ENCODE assay signal across 10 cellular contexts in genomic region chr3:66115858-66116654, GRCh38.
A peak's percentile ranks its signal among the peaks of the same experiment; 100 is the strongest.
DNase-seq lines count a peak whose midpoint lies in the region; ATAC-seq and TF ChIP-seq lines count a peak whose summit lies in the region.
"Had no signal": no experiment of that assay in that cellular context is flagged by ENCODE, and none has a peak within 500 bp of the region (broad histone marks: within the 10 kb centered on the region; RNA-seq: fewer than 3 reads in every experiment).

No MANE protein-coding gene starts in this region.

- intact Hi-C loops in right cardiac atrium (cut with DNase I) (no loop called here), gastrocnemius medialis (cut with DNase I; ENCODE audit: low total_unique reads) (loop anchor here (5.0 to 10.0 kb wide), 2 partner anchors 79 to 161 kb away; partner anchors contain the start of gene MAGI1)

- TF ChIP-seq CTCF in astrocyte of the spinal cord (IDR thresholded peaks at IDR 0.05; ENCODE audit: low read depth, low read length) (no peak), gastrocnemius medialis (IDR thresholded peaks at IDR 0.05 in 4 of 5, conservative IDR thresholded peaks at IDR 0.05 in 1 of 5) (no peak)

- peak overlapping the region; percentile 39 for H3K27ac ChIP-seq in right cardiac atrium (ENCODE audit: low read length)
- H3K27ac ChIP-seq in gastrocnemius medialis, result peak overlapping the region; percentile 58 to 72 (median 64)

- no peak for TF ChIP-seq POLR2A in gastrocnemius medialis (IDR thresholded peaks at IDR 0.05)

- no peaks in the 10 kb centered on the region for H3K27me3 ChIP-seq in H7 (ENCODE audit: control insufficient read depth, insufficient read depth, low read length)
- no peaks in the 10 kb centered on the region for H3K27me3 ChIP-seq in right cardiac atrium (ENCODE audit: control insufficient read depth, insufficient read depth)
- H3K27me3 ChIP-seq in gastrocnemius medialis, result no peaks in the 10 kb centered on the region

- no peak overlapping the region for H3K4me3 ChIP-seq in H7 (ENCODE audit: insufficient read depth, low read depth, low read length)
- no peak overlapping the region for H3K4me3 ChIP-seq in astrocyte of the spinal cord (ENCODE audit: low read depth, low read length)
- no peak overlapping the region for H3K4me3 ChIP-seq in right cardiac atrium (ENCODE audit: low read length)
- no peak overlapping the region for H3K4me3 ChIP-seq in gastrocnemius medialis
- H3K4me3 ChIP-seq: GM12878, K562 had no signal

- peak; percentile 59 for DNase-seq in H7
- DNase-seq in astrocyte of the spinal cord (ENCODE audit: low read depth, low spot score), result peak; percentile 93
- peak in 2 of 3 donors; percentile 23 to 24 for DNase-seq in right cardiac atrium
- peak; percentile 54 to 76 for DNase-seq in gastrocnemius medialis
- DNase-seq in cortex of kidney (lab: John Stamatoyannopoulos, UW), result no peak
- DNase-seq in germinal center (ENCODE audit: low spot score), result no peak

- H3K4me1 ChIP-seq in right cardiac atrium (ENCODE audit: control insufficient read depth, insufficient read depth, low read length) (peaks cover 4% of the 10 kb centered on the region), gastrocnemius medialis (peaks cover 12% of the 10 kb centered on the region in 2 donors)

- ATAC-seq in right cardiac atrium (peak; percentile 68 to 80), gastrocnemius medialis (peak; percentile 99 to 100), HG03108 (IDR thresholded peaks at IDR 0.05; ENCODE audit: unreplicated experiment) (no peak), GM21786 (IDR thresholded peaks at IDR 0.05; ENCODE audit: unreplicated experiment) (no peak)
- ATAC-seq: GM12878, K562 had no signal

- WGBS in right cardiac atrium, result 53% methylated on average over 6 of the region's 6 CpGs

- in situ Hi-C loops in astrocyte of the spinal cord (cut with HindIII; ENCODE audit: low sequenced_read_pairs) (no loop called here), gastrocnemius medialis (cut with MboI; ENCODE audit: low sequenced_read_pairs in 4 of 4) (no loop called here)

- no peaks in the 10 kb centered on the region for H3K9me3 ChIP-seq in right cardiac atrium (ENCODE audit: control insufficient read depth, low read length)
- no peaks in the 10 kb centered on the region for H3K9me3 ChIP-seq in gastrocnemius medialis

- H3K36me3 ChIP-seq in H7 (replicated peaks; ENCODE audit: control insufficient read depth, insufficient read depth, low read length) (no peaks in the 10 kb centered on the region), gastrocnemius medialis (no peaks in the 10 kb centered on the region)

Comparison
In these comparisons a context has a peak if more than half of its experiments do, and no peak if none do; other contexts are left out.
1. DNase-seq: peak in H7 (single experiment), astrocyte of the spinal cord (single experiment), right cardiac atrium (2 of 3) and gastrocnemius medialis (2 of 2); none in cortex of kidney (single experiment) and germinal center (single experiment).
2. ATAC-seq: peak in right cardiac atrium (2 of 2) and gastrocnemius medialis (2 of 2); none in HG03108 (single experiment) and GM21786 (single experiment).